In genomic region chr5:180353226-180353962, GRCh38 we compare ENCODE assay signal across 9 cellular contexts. TPM values are rescaled to one million over a fixed set of nuclear protein-coding genes. Genes with fewer than 3 reads are reported as not detected.
DNase-seq lines count a peak whose midpoint lies in the region; ATAC-seq and TF ChIP-seq lines count a peak whose summit lies in the region.
"Had no signal": no experiment of that assay in that cellular context is flagged by ENCODE, and none has a peak within 500 bp of the region (broad histone marks: within the 10 kb centered on the region; RNA-seq: fewer than 3 reads in every experiment).

GFPT2 (minus strand) TSS chr5:180353336; CDS start chr5:180353217, 119 bp downstream.

- ATAC-seq in HG03280 (IDR thresholded peaks at IDR 0.05; ENCODE audit: unreplicated experiment), result peak; percentile 78

- H3K4me3 ChIP-seq in fibroblast of villous mesenchyme (ENCODE audit: low read depth, low read length), result peak within 1 kb of the TSS; percentile 76

- H3K4me1 Mint-ChIP-seq in nephron, result peaks cover 34% of the 10 kb centered on the region

- H3K27ac Mint-ChIP-seq in nephron, result peak within 1 kb of the TSS in 2 of 3 experiments; percentile 20 to 33

- TF ChIP-seq CTCF in fibroblast of villous mesenchyme (IDR thresholded peaks at IDR 0.05; ENCODE audit: insufficient read depth, low read depth, low read length) (no peak), nephron (IDR thresholded peaks at IDR 0.05; ENCODE audit: unreplicated experiment in 3 of 3) (no peak)

- DNase-seq in NCI-H1436 (lab: John Stamatoyannopoulos, UW), result peak; percentile 20
- no peak for DNase-seq in NCI-H1436 treated with DMSO at 0.1 percent for 48 hours (lab: John Stamatoyannopoulos, UW)
- peak; percentile 78 for DNase-seq in RPMI7951 (ENCODE audit: low read depth)
- peak; percentile 69 for DNase-seq in activated gamma-delta T cell (lab: John Stamatoyannopoulos, UW)
- peak; percentile 86 for DNase-seq in fibroblast of villous mesenchyme (ENCODE audit: low read depth)
- DNase-seq in stimulated activated naive CD4-positive, alpha-beta T cell (lab: John Stamatoyannopoulos, UW), result peak; percentile 48 to 75 (median 68)
- DNase-seq: DND-41 had no signal

- no peaks in the 10 kb centered on the region for H3K36me3 Mint-ChIP-seq in nephron (ENCODE audit: low read depth)

- peaks cover 52% of the 10 kb centered on the region for H3K27me3 Mint-ChIP-seq in nephron (ENCODE audit: low read depth)

- peak within 1 kb of the TSS; percentile 89 to 91 (median 89) for H3K4me3 Mint-ChIP-seq in nephron

- H3K9me3 Mint-ChIP-seq in nephron, result no peaks in the 10 kb centered on the region

RNA-seq across cellular contexts. Expression of gene GFPT2, which starts in this region (rescaled TPM):
- 13.9 and 15.8 TPM in 2 replicates for total RNA-seq in RPMI7951 (2014; rRNA removed; shearing (Covaris generic))
- 25.4 and 28.9 TPM in 2 replicates for total RNA-seq in fibroblast of villous mesenchyme
